1 cellular context compared by ENCODE assay signal in genomic region chr12:93569656-93570551, GRCh38.
TF ChIP-seq lines count a peak whose summit lies in the region.

No MANE protein-coding gene starts in this region.

TF ChIP-seq in HEK293, 187 proteins besides CTCF, POLR2A, EP300 and RAD21 (continued from another document):
- TF ChIP-seq ATF2 (tag by site-specific recombination; IDR thresholded peaks at IDR 0.05; ENCODE audit: low read depth): no peak
- TF ChIP-seq ZNF148 (tag by site-specific recombination; IDR thresholded peaks at IDR 0.05; ENCODE audit: borderline replicate concordance): no peak
- 0 out of 2 replicates have a peak, but pooled peaks have one; percentile 7 for TF ChIP-seq PRDM1 (tag by site-specific recombination; IDR thresholded peaks at IDR 0.05)
- TF ChIP-seq PATZ1 (tag by site-specific recombination; IDR thresholded peaks at IDR 0.05): peak; percentile 8; the same call in 1 of the 2 replicates
- no peak for TF ChIP-seq ZSCAN4 (tag by site-specific recombination; IDR thresholded peaks at IDR 0.05)
- TF ChIP-seq ZNF704 (tag by site-specific recombination; IDR thresholded peaks at IDR 0.05): no peak
- TF ChIP-seq YY1 (tag by site-specific recombination; IDR thresholded peaks at IDR 0.05): no peak
- no peak for TF ChIP-seq SALL2 (tag by site-specific recombination; IDR thresholded peaks at IDR 0.05; ENCODE audit: borderline replicate concordance)
- TF ChIP-seq ZNF174 (tag by site-specific recombination; IDR thresholded peaks at IDR 0.05): no peak
- TF ChIP-seq ZNF610 (tag by site-specific recombination; IDR thresholded peaks at IDR 0.05; ENCODE audit: borderline replicate concordance): no peak
- peak; percentile 41; the same call in 1 of the 2 replicates for TF ChIP-seq ZNF560 (tag by site-specific recombination; IDR thresholded peaks at IDR 0.05; ENCODE audit: borderline replicate concordance)
- TF ChIP-seq ZBTB6 (tag by site-specific recombination; IDR thresholded peaks at IDR 0.05): peak; percentile 29; the same call in 1 of the 2 replicates
- TF ChIP-seq SP3 (tag by site-specific recombination; IDR thresholded peaks at IDR 0.05): peak; percentile 53
- no peak for TF ChIP-seq ZNF513 (tag by site-specific recombination; IDR thresholded peaks at IDR 0.05)
- TF ChIP-seq KLF7 (tag by site-specific recombination; IDR thresholded peaks at IDR 0.05; ENCODE audit: borderline replicate concordance): peak; percentile 21; the same call in 1 of the 2 replicates
- TF ChIP-seq SCRT2 (tag by site-specific recombination; IDR thresholded peaks at IDR 0.05): no peak
